In the genomic region with DNA sequence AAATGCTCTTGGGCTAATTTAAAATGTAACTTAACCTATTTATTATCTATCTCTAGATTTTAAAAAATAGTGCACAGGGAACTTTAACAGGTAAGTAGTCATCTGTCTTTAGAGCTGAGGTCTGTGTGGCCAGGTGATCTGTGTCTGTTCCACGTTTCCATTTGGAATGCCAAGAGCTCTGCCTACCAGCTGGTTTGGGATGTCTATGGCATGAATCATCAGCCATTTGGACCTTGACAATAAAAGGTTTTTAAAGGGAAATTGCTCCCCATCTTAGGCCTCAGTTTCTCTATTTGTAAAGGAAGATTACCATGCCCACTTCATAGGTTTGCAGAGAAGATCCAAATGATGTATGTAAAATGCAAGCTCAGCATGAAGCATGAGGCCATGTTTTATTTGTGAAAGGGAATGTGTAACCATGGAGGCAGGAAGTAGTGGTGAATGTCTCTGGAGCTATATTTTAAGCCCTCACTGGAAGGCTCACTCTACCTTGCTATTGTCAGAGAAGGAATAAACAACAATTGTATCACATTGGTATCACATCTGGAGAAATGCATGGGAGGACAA, we compare ENCODE assay signal across 19 cellular contexts.
"Had no signal": no experiment of that assay in that cellular context is flagged by ENCODE, and none has a peak within 500 bp of the region (broad histone marks: within the 10 kb centered on the region; RNA-seq: fewer than 3 reads in every experiment).

No MANE protein-coding gene starts in this region.

- H3K27me3 ChIP-seq: cardiac muscle cell, gastroesophageal sphincter, heart right ventricle, left lung, transverse colon had no signal

- H3K9me3 ChIP-seq: gastroesophageal sphincter, heart right ventricle, left lung, transverse colon had no signal

- H3K27ac ChIP-seq: cardiac muscle cell, gastroesophageal sphincter, heart right ventricle, left lung, skin epidermis, transverse colon, VCaP had no signal

- H3K4me1 ChIP-seq: gastroesophageal sphincter, heart right ventricle, left lung, transverse colon had no signal

- DNase-seq: activated CD4-positive, alpha-beta memory T cell treated with anti-CD3 and anti-CD28 coated beads for 36 hours; activated CD4-positive, alpha-beta T cell treated with anti-CD3 and anti-CD28 coated beads for 36 hours; activated CD8-positive, alpha-beta memory T cell treated with anti-CD3 and anti-CD28 coated beads, Interleukin-2, amount 10 ng/mL, durations not matched to agents 7 days and 5 days; activated naive CD4-positive, alpha-beta T cell treated with anti-CD3 and anti-CD28 coated beads, Interleukin-2, amount 50 U/mL, for 16 hours; activated T-cell treated with anti-CD3 and anti-CD28 coated beads, Interleukin-2, amount 50 U/mL, for 24 hours; endodermal cell; heart right ventricle; left lung; natural killer cell; stimulated activated CD4-positive, alpha-beta T cell treated with anti-CD3 and anti-CD28 coated beads, Interleukin-4, amount 100 ng/mL, for 24 hours; stimulated activated naive CD4-positive, alpha-beta T cell; substantia nigra; transverse colon had no signal

- H3K4me3 ChIP-seq: cardiac muscle cell, gastroesophageal sphincter, heart right ventricle, left lung, skin epidermis, transverse colon had no signal

- H3K36me3 ChIP-seq: cardiac muscle cell, gastroesophageal sphincter, heart right ventricle, left lung, transverse colon had no signal

- FAIRE-seq: astrocyte, islet of Langerhans had no signal

- ATAC-seq: activated CD4-positive, alpha-beta T cell treated with anti-CD3 and anti-CD28 coated beads for 36 hours; activated CD8-positive, alpha-beta memory T cell treated with anti-CD3 and anti-CD28 coated beads, Interleukin-2, amount 10 ng/mL, durations not matched to agents 7 days and 5 days; gastroesophageal sphincter; heart right ventricle; left lung; natural killer cell had no signal
